ENCODE assay signal across 11 cellular contexts in the genomic region with DNA sequence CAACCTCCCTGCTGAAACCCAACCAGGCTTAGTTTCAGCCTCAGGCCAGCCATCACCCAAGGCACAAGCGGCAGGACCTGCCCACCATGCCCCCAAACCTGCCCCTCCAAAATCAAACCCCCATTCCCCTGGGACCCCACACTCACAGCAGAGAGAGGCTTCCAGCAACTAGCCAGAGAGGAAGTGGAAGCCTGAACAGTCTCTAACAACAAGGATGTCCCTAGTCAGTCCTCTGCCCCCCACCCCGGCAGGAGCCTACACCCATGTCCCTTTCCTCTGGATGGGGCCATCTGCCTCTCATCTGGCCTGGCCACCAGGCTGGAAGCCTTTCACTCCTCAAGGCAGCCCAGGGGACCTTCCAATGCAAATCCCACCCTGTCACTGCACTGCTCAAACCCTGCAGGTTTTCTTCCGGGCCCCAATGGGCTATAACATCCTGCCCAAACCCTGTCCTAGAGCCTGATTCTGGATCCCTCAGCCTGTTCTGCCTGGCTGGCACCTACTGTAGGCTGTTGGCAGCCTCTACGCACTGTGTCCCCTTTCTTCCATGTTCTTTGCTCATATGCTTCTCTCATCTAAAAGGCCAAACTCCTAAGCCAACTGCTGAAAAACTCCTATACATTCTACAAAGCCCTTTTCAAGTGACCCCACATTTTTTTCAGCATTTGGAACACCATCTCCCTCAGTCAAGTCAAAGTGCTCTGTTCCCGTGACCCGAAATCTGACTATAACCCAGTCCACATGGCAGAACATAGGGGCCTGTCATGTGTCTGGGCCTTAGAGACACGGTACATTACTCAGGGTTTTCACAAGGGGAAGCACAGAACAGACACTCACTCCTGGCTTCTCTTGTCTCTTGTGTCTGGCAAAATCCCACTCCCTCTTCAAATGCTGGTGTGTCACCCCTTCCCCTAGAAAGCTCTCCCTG.
DNase-seq lines count a peak whose midpoint lies in the region; ATAC-seq, FAIRE-seq and TF ChIP-seq lines count a peak whose summit lies in the region.
"Had no signal": no experiment of that assay in that cellular context is flagged by ENCODE, and none has a peak within 500 bp of the region (broad histone marks: within the 10 kb centered on the region; RNA-seq: fewer than 3 reads in every experiment).

No MANE protein-coding gene starts in this region.

- no peaks in the 10 kb centered on the region for H3K27me3 ChIP-seq in AG04450 (ENCODE audit: control insufficient read depth, insufficient read depth, low read length)
- H3K27me3 ChIP-seq in pancreas = no peaks in the 10 kb centered on the region

- CTCF ChIA-PET in AG04450 (lab: Charles Lee) = no interaction called here

- no peak for FAIRE-seq in pancreas (lab: Jason Lieb, UNC)
- FAIRE-seq: GM18507 had no signal

- H3K4me3 ChIP-seq in AG04450 (ENCODE audit: low read depth, low read length) = peak overlapping the region; percentile 27; the same call in 1 of the 2 replicates
- H3K4me3 ChIP-seq in pancreas = no peak overlapping the region

- DNase-seq in AG04450 (ENCODE audit: low read depth, low spot score) = no peak
- peak; percentile 49 for DNase-seq in cardiac septum (ENCODE audit: low spot score)
- no peak for DNase-seq in pancreas
- no peak for DNase-seq in NK-92 (lab: John Stamatoyannopoulos, UW; ENCODE audit: unreplicated experiment)
- no peak for DNase-seq in activated T-cell treated with anti-CD3 and anti-CD28 coated beads, Interleukin-2, amount 50 U/mL, for 72 hours
- no peak for DNase-seq in activated gamma-delta T cell treated with Interleukin-2 at 50 U/mL for 16 hours
- DNase-seq: activated naive CD8-positive, alpha-beta T cell treated with anti-CD3 and anti-CD28 coated beads, Interleukin-2, amount 10 ng/mL, durations not matched to agents 7 days and 5 days; NCI-H1092 had no signal

- TF ChIP-seq CTCF in AG04450 (IDR thresholded peaks at IDR 0.05; ENCODE audit: low read depth, low read length) = no peak
- no peak for TF ChIP-seq CTCF in pancreas (IDR thresholded peaks at IDR 0.05)

- peaks cover 0 to 6% (median 5%) of the 10 kb centered on the region in 3 donors for H3K4me1 ChIP-seq in pancreas

- POLR2A ChIA-PET in AG04450 (lab: Yijun Ruan, JAX) = interaction anchor here (1.0 to 1.8 kb wide), 4 partner anchors 7 to 51 kb away, joined by 3 to 6 read pairs (median 4); no protein-coding TSS in a partner anchor

- 83 to 85% methylated on average over 7 of the region's 7 CpGs for WGBS in pancreas, 2 donors

- no peaks in the 10 kb centered on the region for H3K36me3 Mint-ChIP-seq in activated T-cell treated with anti-CD3 and anti-CD28 coated beads, Interleukin-2, amount 50 U/mL, for 72 hours (ENCODE audit: insufficient read depth in 2 of 2)
- H3K36me3 Mint-ChIP-seq: activated naive CD8-positive, alpha-beta T cell treated with anti-CD3 and anti-CD28 coated beads, Interleukin-2, amount 10 ng/mL, durations not matched to agents 7 days and 5 days had no signal

- H3K4me1 Mint-ChIP-seq in activated T-cell treated with anti-CD3 and anti-CD28 coated beads, Interleukin-2, amount 50 U/mL, for 72 hours (ENCODE audit: low read depth) = no peaks in the 10 kb centered on the region
- H3K4me1 Mint-ChIP-seq: activated naive CD8-positive, alpha-beta T cell treated with anti-CD3 and anti-CD28 coated beads, Interleukin-2, amount 10 ng/mL, durations not matched to agents 7 days and 5 days had no signal

- H3K9me3 Mint-ChIP-seq in activated T-cell treated with anti-CD3 and anti-CD28 coated beads, Interleukin-2, amount 50 U/mL, for 72 hours = no peaks in the 10 kb centered on the region
- H3K9me3 Mint-ChIP-seq: activated naive CD8-positive, alpha-beta T cell treated with anti-CD3 and anti-CD28 coated beads, Interleukin-2, amount 10 ng/mL, durations not matched to agents 7 days and 5 days had no signal

- H3K9me3 ChIP-seq in AG04450 (ENCODE audit: control insufficient read depth, insufficient read depth, low read length) (no peaks in the 10 kb centered on the region), pancreas (no peaks in the 10 kb centered on the region)

- H3K36me3 ChIP-seq in pancreas = peaks cover 0 to 14% (median 7%) of the 10 kb centered on the region in 3 donors

- H3K27ac ChIP-seq in AG04450 (ENCODE audit: low read depth, low read length) (peak overlapping the region; percentile 75), pancreas (peak overlapping the region in 3 of 4 donors; percentile 47 to 67 (median 52))

- H3K27ac Mint-ChIP-seq in activated T-cell treated with anti-CD3 and anti-CD28 coated beads, Interleukin-2, amount 50 U/mL, for 72 hours = no peak overlapping the region
- H3K27ac Mint-ChIP-seq: activated naive CD8-positive, alpha-beta T cell treated with anti-CD3 and anti-CD28 coated beads, Interleukin-2, amount 10 ng/mL, durations not matched to agents 7 days and 5 days had no signal

- ATAC-seq in SK-N-SH treated with all-trans-retinoic acid at 6 μM for 48 hours (peak; percentile 41), pancreas (peak in 3 of 4 donors; percentile 7 to 24 (median 20)), HG03457 (IDR thresholded peaks at IDR 0.05; ENCODE audit: unreplicated experiment) (no peak)
- no peak for ATAC-seq in activated T-cell treated with anti-CD3 and anti-CD28 coated beads, Interleukin-2, amount 50 U/mL, for 72 hours (replicated peaks in 1 of 2)

- no peak overlapping the region for H3K4me3 Mint-ChIP-seq in activated T-cell treated with anti-CD3 and anti-CD28 coated beads, Interleukin-2, amount 50 U/mL, for 72 hours
- H3K4me3 Mint-ChIP-seq: activated naive CD8-positive, alpha-beta T cell treated with anti-CD3 and anti-CD28 coated beads, Interleukin-2, amount 10 ng/mL, durations not matched to agents 7 days and 5 days had no signal

- intact Hi-C loops in cardiac septum (cut with DNase I) (loop anchor here (2.0 kb wide), 2 partner anchors 14 to 38 kb away; no protein-coding TSS in a partner anchor), pancreas (cut with DNase I) (no loop called here)

- H3K27me3 Mint-ChIP-seq in activated T-cell treated with anti-CD3 and anti-CD28 coated beads, Interleukin-2, amount 50 U/mL, for 72 hours (ENCODE audit: low read depth) = no peaks in the 10 kb centered on the region

TF ChIP-seq in SK-N-SH treated with all-trans-retinoic acid at 6 μM for 48 hours, 23 proteins besides CTCF, POLR2A, EP300 and RAD21:
- TF ChIP-seq ZFP3 (CRISPR knock-in tag; IDR thresholded peaks at IDR 0.05) (peak; percentile 99), ZNF8 (CRISPR knock-in tag; IDR thresholded peaks at IDR 0.05) (no peak)

Comparison
In these comparisons a context has a peak if more than half of its experiments do, and no peak if none do; other contexts are left out.
1. ATAC-seq: peak in SK-N-SH treated with all-trans-retinoic acid at 6 μM for 48 hours (single experiment) and pancreas (3 of 4); none in HG03457 (single experiment) and activated T-cell treated with anti-CD3 and anti-CD28 coated beads, Interleukin-2, amount 50 U/mL, for 72 hours (0 of 2).